8 cellular contexts compared by ENCODE assay signal in the genomic region with DNA sequence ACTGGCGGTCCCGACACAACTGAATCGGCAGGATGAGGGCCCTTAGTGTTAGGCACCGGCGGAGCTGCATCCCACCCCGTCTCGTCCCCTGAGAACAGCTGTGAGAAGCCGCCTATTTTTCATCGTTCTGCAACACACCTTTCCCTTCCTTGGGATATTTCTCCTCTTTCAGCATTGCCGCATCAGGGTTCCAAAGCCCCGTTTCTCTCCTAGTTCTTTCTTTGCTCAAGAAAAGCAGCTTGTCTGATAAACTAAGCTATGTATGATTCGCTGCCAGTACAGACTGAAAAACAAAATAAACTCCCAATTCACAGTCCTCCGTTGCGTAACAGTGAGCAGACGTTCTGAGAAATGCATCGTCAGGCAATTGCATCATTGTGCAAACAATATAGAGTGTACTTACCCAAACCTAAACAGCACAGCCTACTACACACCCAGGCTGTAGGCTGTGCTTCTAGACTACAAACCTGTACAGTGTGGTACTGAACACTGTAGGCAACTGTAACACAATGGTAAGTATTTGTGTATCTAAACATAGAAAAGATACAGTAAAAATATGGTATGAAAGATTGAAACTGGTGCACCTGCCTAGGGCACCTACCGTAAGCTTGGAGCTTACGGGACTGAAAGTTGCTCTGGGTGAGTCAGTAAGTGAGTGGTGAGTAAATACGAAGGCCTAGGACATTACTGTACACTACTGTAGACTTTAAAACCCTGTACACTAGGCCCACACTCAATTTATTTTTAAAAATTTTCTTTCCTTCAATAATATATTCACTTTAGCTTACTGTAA. TPM values are rescaled to one million over a fixed set of nuclear protein-coding genes. Genes with fewer than 3 reads are reported as not detected.
A peak's percentile ranks its signal among the peaks of the same experiment; 100 is the strongest.
DNase-seq lines count a peak whose midpoint lies in the region; ATAC-seq, FAIRE-seq and TF ChIP-seq lines count a peak whose summit lies in the region.

No MANE protein-coding gene starts in this region.

- peaks cover 11% of the 10 kb centered on the region for H3K27me3 Mint-ChIP-seq in activated naive CD8-positive, alpha-beta T cell

- no peak for TF ChIP-seq POLR2A in H54 (IDR thresholded peaks at IDR 0.05; ENCODE audit: low read depth, low read length)

- DNase-seq in A673 (ENCODE audit: low spot score) (peak; percentile 4), HL-60 (ENCODE audit: low read depth in 1 of 2, low spot score in 1 of 2) (peak; percentile 87 to 92), substantia nigra (lab: John Stamatoyannopoulos, UW) (no peak), globus pallidus (ENCODE audit: low spot score) (no peak), H54 (ENCODE audit: insufficient read length, low spot score) (no peak)

- H3K9me3 ChIP-seq in A673 (ENCODE audit: low read depth, low read length, poor library complexity, severe bottlenecking) (no peaks in the 10 kb centered on the region), iPS-20b (ENCODE audit: insufficient read depth, low read depth, low read length) (no peaks in the 10 kb centered on the region)

- H3K4me3 ChIP-seq in A673 (ENCODE audit: low read depth, low read length, poor library complexity, severe bottlenecking) (peak overlapping the region; percentile 50), HL-60 (replicated peaks; ENCODE audit: insufficient read depth, low read length) (peak overlapping the region; percentile 61), iPS-20b (ENCODE audit: low read length) (peak overlapping the region; percentile 95)

- FAIRE-seq in H54 (lab: Jason Lieb, UNC): no peak

- H3K9me3 Mint-ChIP-seq in activated naive CD8-positive, alpha-beta T cell (ENCODE audit: low read depth): no peaks in the 10 kb centered on the region

- H3K27ac Mint-ChIP-seq in activated naive CD8-positive, alpha-beta T cell: peak overlapping the region; percentile 87

- no peak for ATAC-seq in GM19452 (IDR thresholded peaks at IDR 0.05; ENCODE audit: unreplicated experiment)

- POLR2A ChIA-PET in A673 (lab: Charles Lee; ENCODE audit: low non-redundant PET): no interaction called here

- H3K9ac ChIP-seq in iPS-20b (ENCODE audit: low read depth, low read length): peak overlapping the region; percentile 44; the same call in 1 of the 2 replicates

- BruUV-seq in A673 (replicated peaks; lab: Mats Ljungman, UMichigan): no TSS peak

- no peaks in the 10 kb centered on the region for H3K36me3 Mint-ChIP-seq in activated naive CD8-positive, alpha-beta T cell

- CTCF ChIA-PET in A673 (lab: Charles Lee): interaction anchor here (0.9 to 1.9 kb wide), 5 partner anchors 8 to 222 kb away, joined by 3 to 11 read pairs (median 7); no protein-coding TSS in a partner anchor

- peaks cover 4% of the 10 kb centered on the region for H3K4me1 Mint-ChIP-seq in activated naive CD8-positive, alpha-beta T cell (ENCODE audit: low read depth)

- H3K36me3 ChIP-seq in A673 (ENCODE audit: insufficient read depth, low read length, poor library complexity, severe bottlenecking) (no peaks in the 10 kb centered on the region), iPS-20b (ENCODE audit: insufficient read depth, low read depth, low read length) (no peaks in the 10 kb centered on the region)

- intact Hi-C loops in A673 (cut with micrococcal nuclease; ENCODE audit: unreplicated experiment): loop anchor here (5.0 kb wide), 1 partner anchor 657 kb away; no protein-coding TSS in a partner anchor

- H3K4me1 ChIP-seq in A673 (ENCODE audit: insufficient read depth, low read length, poor library complexity, severe bottlenecking) (no peaks in the 10 kb centered on the region), iPS-20b (ENCODE audit: insufficient read depth, low read length) (no peaks in the 10 kb centered on the region)

- H3K4me3 Mint-ChIP-seq in activated naive CD8-positive, alpha-beta T cell: peak overlapping the region; percentile 93

- no peaks in the 10 kb centered on the region for H3K27me3 ChIP-seq in A673 (replicated peaks; ENCODE audit: insufficient read depth, low read depth, low read length, poor library complexity)
- H3K27me3 ChIP-seq in HL-60 (ENCODE audit: insufficient read depth, poor library complexity, severe bottlenecking): no peaks in the 10 kb centered on the region
- peaks cover 21% of the 10 kb centered on the region for H3K27me3 ChIP-seq in iPS-20b (ENCODE audit: insufficient read depth, low read length)

- no peak overlapping the region for H3K27ac ChIP-seq in A673 (ENCODE audit: low read depth, low read length, poor library complexity, severe bottlenecking)
- H3K27ac ChIP-seq in HL-60 (replicated peaks): peak overlapping the region; percentile 95
- no peak overlapping the region for H3K27ac ChIP-seq in iPS-20b (ENCODE audit: low read length)
- H3K27ac ChIP-seq in substantia nigra (ENCODE audit: low read depth, low read length, poor library complexity, severe bottlenecking): peak overlapping the region; percentile 85

- TF ChIP-seq CTCF in A673 (conservative IDR thresholded peaks at IDR 0.05; ENCODE audit: low read depth, low read length): no peak
- no peak for TF ChIP-seq CTCF in HL-60 (IDR thresholded peaks at IDR 0.05; ENCODE audit: insufficient read depth, low read length)

RNA-seq across cellular contexts. Expression of a gene that starts 8.9 kb away (rescaled TPM):
- 0.15 TPM in 1 of 2 replicates, not detected in the other for total RNA-seq in A673 (2021)

Comparison
In these comparisons a context has a peak if more than half of its experiments do, and no peak if none do; other contexts are left out.
1. DNase-seq: peak in A673 (single experiment) and HL-60 (2 of 2); none in substantia nigra (0 of 49), globus pallidus (single experiment) and H54 (single experiment).
2. H3K27ac ChIP-seq: peak in HL-60 (single experiment) and substantia nigra (single experiment); none in A673 (single experiment) and iPS-20b (single experiment).
3. Peak in every context shown above with its lines, with median percentiles within 50 percentile points of each other: H3K4me3 ChIP-seq.